ENCODE assay signal across 24 cellular contexts in genomic region chr3:106577241-106577640, GRCh38.
"Had no signal": no experiment of that assay in that cellular context is flagged by ENCODE, and none has a peak within 500 bp of the region (broad histone marks: within the 10 kb centered on the region; RNA-seq: fewer than 3 reads in every experiment).

No MANE protein-coding gene starts in this region.

- H3K4me3 ChIP-seq: colonic mucosa, esophagus muscularis mucosa, lower lobe of right lung, pancreas, right lobe of liver, thoracic aorta, tibial nerve, upper lobe of left lung had no signal

- H3K4me1 ChIP-seq: colonic mucosa, esophagus muscularis mucosa, lower lobe of right lung, pancreas, right lobe of liver, tibial nerve, upper lobe of left lung had no signal

- H3K27ac ChIP-seq: colonic mucosa, esophagus muscularis mucosa, lower lobe of right lung, pancreas, right lobe of liver, thoracic aorta, tibial nerve, upper lobe of left lung had no signal

- DNase-seq: colonic mucosa; effector CD8-positive, alpha-beta T cell; foreskin melanocyte; hypothalamus; immature natural killer cell; islet precursor cell; kidney glomerular epithelial cell; left colon; left ventricle myocardium superior; lower lobe of right lung; natural killer cell; occipital lobe; pancreas; right lobe of liver; small intestine; stimulated activated CD4-positive, alpha-beta T cell treated with anti-CD3 and anti-CD28 coated beads, Interleukin-15, amount 100 ng/mL, for 24 hours; stimulated activated CD4-positive, alpha-beta T cell treated with anti-CD3 and anti-CD28 coated beads, Interleukin-2, amount 100 ng/mL, for 48 hours; stimulated activated naive B cell treated with anti-CD40 and anti-IgM and Interleukin-4, amounts not matched to agents 10 μg/mL and 1 μg/mL and 100 μg/mL, for 72 hours; upper lobe of left lung had no signal

- H3K9me3 ChIP-seq: colonic mucosa, esophagus muscularis mucosa, lower lobe of right lung, pancreas, right lobe of liver, thoracic aorta, tibial nerve, upper lobe of left lung had no signal

- H3K36me3 ChIP-seq: colonic mucosa, esophagus muscularis mucosa, lower lobe of right lung, pancreas, right lobe of liver, thoracic aorta, tibial nerve, upper lobe of left lung had no signal

- H3K27me3 ChIP-seq: colonic mucosa, esophagus muscularis mucosa, pancreas, right lobe of liver, tibial nerve, upper lobe of left lung had no signal

- ATAC-seq: left colon; left ventricle myocardium superior; lower lobe of right lung; natural killer cell; pancreas; right lobe of liver; stimulated activated naive B cell treated with anti-CD40 and anti-IgM and Interleukin-4, amounts not matched to agents 10 μg/mL and 1 μg/mL and 100 μg/mL, for 72 hours had no signal

- FAIRE-seq: endothelial cell of umbilical vein, pancreas, small intestine, urothelium cell line had no signal
